1 cellular context compared by ENCODE assay signal in genomic region chr7:66591801-66592596, GRCh38.
A peak's percentile ranks its signal among the peaks of the same experiment; 100 is the strongest.
TF ChIP-seq lines count a peak whose summit lies in the region.

No MANE protein-coding gene starts in this region.

TF ChIP-seq in HepG2, 621 proteins besides CTCF, POLR2A, EP300 and RAD21 (continued from another document and continues in another):
- TF ChIP-seq NFIB (CRISPR knock-in tag; IDR thresholded peaks at IDR 0.05; ENCODE audit: borderline replicate concordance): no peak
- no peak for TF ChIP-seq HMG20A (CRISPR knock-in tag; IDR thresholded peaks at IDR 0.05; ENCODE audit: borderline replicate concordance)
- peak; percentile 84; the same call in 1 of the 2 replicates for TF ChIP-seq CCDC6 (CRISPR knock-in tag; IDR thresholded peaks at IDR 0.05)
- no peak for TF ChIP-seq ARNT (IDR thresholded peaks at IDR 0.05)
- peak; percentile 88 for TF ChIP-seq THAP11 (CRISPR knock-in tag; IDR thresholded peaks at IDR 0.05)
- no peak for TF ChIP-seq SIN3B (IDR thresholded peaks at IDR 0.05; ENCODE audit: low read length)
- peak; percentile 83 for TF ChIP-seq ZNF574 (CRISPR knock-in tag; IDR thresholded peaks at IDR 0.05)
- TF ChIP-seq MED13 (CRISPR knock-in tag; IDR thresholded peaks at IDR 0.05): no peak
- TF ChIP-seq ZNF451 (CRISPR knock-in tag; IDR thresholded peaks at IDR 0.05): no peak
- TF ChIP-seq ZNF207 (IDR thresholded peaks at IDR 0.05; ENCODE audit: borderline replicate concordance): no peak
- TF ChIP-seq ZNF563 (CRISPR knock-in tag; IDR thresholded peaks at IDR 0.05): peak; percentile 67; the same call in 1 of the 2 replicates
- peak; percentile 70; the same call in 1 of the 2 replicates for TF ChIP-seq ZNF20 (CRISPR knock-in tag; IDR thresholded peaks at IDR 0.05)
- TF ChIP-seq RBFOX2 (IDR thresholded peaks at IDR 0.05; ENCODE audit: low read depth, low read length): peak; percentile 87
- 0 out of 2 replicates have a peak, but pooled peaks have one; percentile 43 for TF ChIP-seq DNMT1 (CRISPR knock-in tag; IDR thresholded peaks at IDR 0.05)
- TF ChIP-seq TCF12 (IDR thresholded peaks at IDR 0.05): no peak
- TF ChIP-seq TCF12 (CRISPR knock-in tag; IDR thresholded peaks at IDR 0.05): peak; percentile 86
- TF ChIP-seq ETS1 (CRISPR knock-in tag; IDR thresholded peaks at IDR 0.05): peak; percentile 91; the same call in 1 of the 2 replicates
- 0 out of 2 replicates have a peak, but pooled peaks have one; percentile 46 for TF ChIP-seq ZNF546 (CRISPR knock-in tag; conservative IDR thresholded peaks at IDR 0.05)
- 0 out of 2 replicates have a peak, but pooled peaks have one; percentile 13 for TF ChIP-seq ZKSCAN8 (CRISPR knock-in tag; IDR thresholded peaks at IDR 0.05; ENCODE audit: borderline replicate concordance)
- no peak for TF ChIP-seq ZBTB7B (CRISPR knock-in tag; IDR thresholded peaks at IDR 0.05)
- TF ChIP-seq ZNF230 (CRISPR knock-in tag; IDR thresholded peaks at IDR 0.05): no peak
- TF ChIP-seq MLX (CRISPR knock-in tag; IDR thresholded peaks at IDR 0.05): no peak
- no peak for TF ChIP-seq ZNF7 (CRISPR knock-in tag; IDR thresholded peaks at IDR 0.05)
- TF ChIP-seq ZSCAN29 (CRISPR knock-in tag; conservative IDR thresholded peaks at IDR 0.05): 0 out of 2 replicates have a peak, but pooled peaks have one; percentile 28
- no peak for TF ChIP-seq SNRNP70 (IDR thresholded peaks at IDR 0.05; ENCODE audit: low read depth, low read length)
- no peak for TF ChIP-seq ZBTB4 (CRISPR knock-in tag; IDR thresholded peaks at IDR 0.05; ENCODE audit: borderline replicate concordance)
- TF ChIP-seq GABPB1 (CRISPR knock-in tag; IDR thresholded peaks at IDR 0.05): peak; percentile 96
- no peak for TF ChIP-seq RFXANK (CRISPR knock-in tag; IDR thresholded peaks at IDR 0.05)
- peak; percentile 55; the same call in 1 of the 2 replicates for TF ChIP-seq ZNF768 (CRISPR knock-in tag; IDR thresholded peaks at IDR 0.05)
- no peak for TF ChIP-seq ZBTB21 (CRISPR knock-in tag; IDR thresholded peaks at IDR 0.05)
- peak; percentile 95 for TF ChIP-seq ARID4A (CRISPR knock-in tag; IDR thresholded peaks at IDR 0.05; ENCODE audit: borderline replicate concordance)
- no peak for TF ChIP-seq ATF6 (CRISPR knock-in tag; conservative IDR thresholded peaks at IDR 0.05)
- TF ChIP-seq MIER3 (CRISPR knock-in tag; IDR thresholded peaks at IDR 0.05; ENCODE audit: borderline replicate concordance): peak; percentile 68; the same call in 1 of the 2 replicates
- no peak; the same call in 1 of the 2 replicates for TF ChIP-seq BCL3 (CRISPR knock-in tag; IDR thresholded peaks at IDR 0.05)
- TF ChIP-seq ZNF543 (CRISPR knock-in tag; IDR thresholded peaks at IDR 0.05): peak; percentile 69; the same call in 1 of the 2 replicates
- peak; percentile 64; the same call in 1 of the 2 replicates for TF ChIP-seq FOXC1 (CRISPR knock-in tag; IDR thresholded peaks at IDR 0.05; ENCODE audit: borderline replicate concordance)
- TF ChIP-seq ELK4 (CRISPR knock-in tag; IDR thresholded peaks at IDR 0.05; ENCODE audit: borderline replicate concordance): no peak
- TF ChIP-seq NFYB (CRISPR knock-in tag; IDR thresholded peaks at IDR 0.05): no peak
- no peak for TF ChIP-seq ZNF678 (CRISPR knock-in tag; IDR thresholded peaks at IDR 0.05)
- TF ChIP-seq ZFYVE20 (CRISPR knock-in tag; IDR thresholded peaks at IDR 0.05; ENCODE audit: borderline replicate concordance, low read depth): peak; percentile 66; the same call in 1 of the 2 replicates
- no peak for TF ChIP-seq SMAD1 (CRISPR knock-in tag; IDR thresholded peaks at IDR 0.05; ENCODE audit: borderline replicate concordance, low read depth)
- TF ChIP-seq ZNF556 (CRISPR knock-in tag; IDR thresholded peaks at IDR 0.05; ENCODE audit: borderline replicate concordance): peak; percentile 86
- TF ChIP-seq MXD4 (CRISPR knock-in tag; IDR thresholded peaks at IDR 0.05): peak; percentile 64
- no peak for TF ChIP-seq GPBP1L1 (CRISPR knock-in tag; IDR thresholded peaks at IDR 0.05)
- peak; percentile 91; the same call in 1 of the 2 replicates for TF ChIP-seq FOXO4 (CRISPR knock-in tag; conservative IDR thresholded peaks at IDR 0.05)
